10 cellular contexts compared by ENCODE assay signal in the genomic region with DNA sequence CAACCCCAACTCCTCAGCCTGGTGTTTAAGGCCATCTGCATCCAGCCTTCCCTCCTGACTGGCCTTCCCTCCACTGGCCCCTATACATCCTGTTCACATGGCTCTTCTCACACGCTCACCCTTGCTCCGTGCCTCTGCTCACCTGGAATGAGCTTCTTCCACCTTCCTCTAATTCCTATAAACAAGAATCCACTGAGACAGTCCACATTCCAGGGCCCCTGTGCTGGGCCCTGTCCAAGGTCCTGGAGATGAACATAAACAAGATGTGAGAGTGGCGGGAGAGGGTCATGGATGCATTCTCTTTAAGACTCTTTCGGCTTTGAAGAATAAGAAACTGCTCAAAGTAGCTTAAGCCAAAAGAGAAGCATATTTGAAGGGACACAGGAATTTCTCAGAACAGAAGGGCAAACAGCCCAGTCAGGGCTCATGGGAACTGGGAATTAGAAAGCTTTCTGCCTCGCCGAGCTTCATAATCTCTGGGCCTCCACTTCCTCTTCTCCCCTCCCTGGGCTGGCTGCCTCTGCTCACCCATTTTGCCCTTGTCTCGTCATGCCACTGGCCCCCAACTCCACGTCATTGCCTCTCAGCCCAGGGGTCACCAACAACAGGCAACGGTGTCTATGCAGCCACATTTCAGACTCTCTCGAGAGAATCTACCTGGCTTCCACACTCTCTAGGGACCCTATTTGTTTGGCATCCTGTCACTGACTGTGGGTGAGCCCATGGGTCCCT. TPM values are rescaled to one million over a fixed set of nuclear protein-coding genes. Genes with fewer than 3 reads are reported as not detected.
A peak's percentile ranks its signal among the peaks of the same experiment; 100 is the strongest.
DNase-seq lines count a peak whose midpoint lies in the region; ATAC-seq and TF ChIP-seq lines count a peak whose summit lies in the region.
"Had no signal": no experiment of that assay in that cellular context is flagged by ENCODE, and none has a peak within 500 bp of the region (broad histone marks: within the 10 kb centered on the region; RNA-seq: fewer than 3 reads in every experiment).

No MANE protein-coding gene starts in this region.

- H3K14ac ChIP-seq in H9 (ENCODE audit: insufficient read depth, low read length), result no peak overlapping the region

- TF ChIP-seq CTCF in H9 (conservative IDR thresholded peaks at IDR 0.05) (no peak), epithelial cell of esophagus (IDR thresholded peaks at IDR 0.05; ENCODE audit: insufficient read depth, low read depth, low read length, missing control alignments) (no peak), parathyroid adenoma (IDR thresholded peaks at IDR 0.05) (no peak)

- ATAC-seq in activated CD4-positive, CD25-positive, alpha-beta regulatory T cell treated with anti-CD3 and anti-CD28 coated beads, Interleukin-2, amount 50 U/mL, for 24 hours, result no peak

- H3K9ac ChIP-seq in H9 (ENCODE audit: extremely low read depth, insufficient read length, low read length) (no peak overlapping the region), parathyroid adenoma (no peak overlapping the region)

- H2AK5ac ChIP-seq in H9 (ENCODE audit: insufficient read length, low read length), result no peak overlapping the region

- H3K4me1 ChIP-seq in H9 (ENCODE audit: insufficient read depth, low read length), result no peaks in the 10 kb centered on the region
- H3K4me1 ChIP-seq in parathyroid adenoma, result peaks cover 5% of the 10 kb centered on the region
- H3K4me1 ChIP-seq: pancreas had no signal

- peaks cover 3% of the 10 kb centered on the region for H4K20me1 ChIP-seq in H9 (ENCODE audit: control insufficient read depth, insufficient read depth, insufficient read length)

- no peak overlapping the region for H2BK15ac ChIP-seq in H9 (ENCODE audit: low read depth, low read length)

- H2BK12ac ChIP-seq in H9 (ENCODE audit: insufficient read length, low read depth, low read length), result no peak overlapping the region

- no peak overlapping the region for H3K23ac ChIP-seq in H9 (ENCODE audit: insufficient read length, low read depth, low read length)

- H2BK5ac ChIP-seq in H9 (ENCODE audit: insufficient read length, low read length), result no peak overlapping the region

- H4K5ac ChIP-seq in H9 (ENCODE audit: insufficient read length, low read depth, low read length), result no peak overlapping the region

- no peak overlapping the region for H4K91ac ChIP-seq in H9 (ENCODE audit: insufficient read length, low read depth, low read length)

- peaks cover 30% of the 10 kb centered on the region for H3K27me3 Mint-ChIP-seq in H9 (ENCODE audit: low read depth)

- no peaks in the 10 kb centered on the region for H3K36me3 ChIP-seq in parathyroid adenoma (ENCODE audit: control insufficient read depth, insufficient read depth, low read length)
- H3K36me3 ChIP-seq: pancreas had no signal

- H3K27ac ChIP-seq in H9 (ENCODE audit: insufficient read length, low read depth, low read length) (no peak overlapping the region), parathyroid adenoma (no peak overlapping the region)
- H3K27ac ChIP-seq: pancreas had no signal

- no peaks in the 10 kb centered on the region; the same call in 1 of the 2 replicates for H3K27me3 ChIP-seq in H9 (ENCODE audit: insufficient read depth, low read length)
- H3K27me3 ChIP-seq in parathyroid adenoma (ENCODE audit: control insufficient read depth, insufficient read depth, low read length), result no peaks in the 10 kb centered on the region
- H3K27me3 ChIP-seq: pancreas had no signal

- H3K9me3 ChIP-seq in H9 (ENCODE audit: control insufficient read depth, low read depth, low read length) (no peaks in the 10 kb centered on the region), parathyroid adenoma (ENCODE audit: control insufficient read depth, low read length) (no peaks in the 10 kb centered on the region)
- H3K9me3 ChIP-seq: pancreas had no signal

- peak overlapping the region in 1 of 3 experiments; percentile 0; a peak in 1 of 7 replicates for H3K27ac Mint-ChIP-seq in H9

- H3K4me2 ChIP-seq in H9 (ENCODE audit: insufficient read depth, insufficient read length, low read length) (no peak overlapping the region), parathyroid adenoma (ENCODE audit: low read length) (no peak overlapping the region)

- H2BK20ac ChIP-seq in H9 (ENCODE audit: low read depth, low read length, poor library complexity, severe bottlenecking), result no peak overlapping the region

- H3K4me1 Mint-ChIP-seq in H9, result peaks cover 0 to 7% of the 10 kb centered on the region in 2 experiments; a peak in 3 of 4 replicates

- H3T11ph ChIP-seq in H9 (ENCODE audit: low read length), result no peak overlapping the region

- no peaks in the 10 kb centered on the region for H3K23me2 ChIP-seq in H9 (ENCODE audit: insufficient read length, low read depth, low read length, poor library complexity, severe bottlenecking)

- H3K36me3 Mint-ChIP-seq in H9 (ENCODE audit: insufficient read depth in 1 of 3, low read depth in 3 of 3), result no peaks in the 10 kb centered on the region

- H3K79me1 ChIP-seq in H9 (ENCODE audit: insufficient read depth, low read depth, low read length, poor library complexity, severe bottlenecking), result no peaks in the 10 kb centered on the region

- DNase-seq in H9 (peak; percentile 79), RKO (ENCODE audit: low spot score) (peak; percentile 32), epithelial cell of esophagus (ENCODE audit: low read depth) (peak; percentile 56), SKM-1 (lab: John Stamatoyannopoulos, UW; ENCODE audit: unreplicated experiment) (no peak), DMS114 treated with DMSO at 0.1 percent for 48 hours (lab: John Stamatoyannopoulos, UW; ENCODE audit: unreplicated experiment) (no peak)
- DNase-seq: pancreas, T-helper 1 cell had no signal

- H2AFZ ChIP-seq in H9 (ENCODE audit: low read length) (no peak overlapping the region), parathyroid adenoma (peak overlapping the region; percentile 68)

- no peak overlapping the region for H3K56ac ChIP-seq in H9 (ENCODE audit: insufficient read length, low read depth, low read length)

- WGBS in H9 (ENCODE audit: extremely low coverage, insufficient read length, low lambda C conversion rate), result no CpG with 5 or more reads among the region's 10 CpGs

- H3K79me2 ChIP-seq in H9 (ENCODE audit: insufficient read depth, low read length) (no peaks in the 10 kb centered on the region), parathyroid adenoma (no peaks in the 10 kb centered on the region)

- H3K4me3 Mint-ChIP-seq in H9, result no peak overlapping the region

- H3K4me3 ChIP-seq in epithelial cell of esophagus (ENCODE audit: low read length), result no peak overlapping the region
- H3K4me3 ChIP-seq in parathyroid adenoma (ENCODE audit: low read depth, low read length), result no peak overlapping the region
- H3K4me3 ChIP-seq: pancreas had no signal

- H3K18ac ChIP-seq in H9 (ENCODE audit: insufficient read length, low read depth, low read length), result no peak overlapping the region

- peaks cover 0 to 6% of the 10 kb centered on the region in 2 experiments; a peak in 2 of 5 replicates for H3K9me3 Mint-ChIP-seq in H9

- no peak overlapping the region for H4K8ac ChIP-seq in H9 (replicated peaks; ENCODE audit: insufficient read length, low read depth, low read length)

- no peak overlapping the region for H3K4ac ChIP-seq in H9 (ENCODE audit: low read depth, low read length)

- H2BK120ac ChIP-seq in H9 (ENCODE audit: low read depth, low read length, poor library complexity, severe bottlenecking), result no peak overlapping the region

RNA-seq across cellular contexts. Expression of a gene that starts 13.5 kb away (rescaled TPM):
- total RNA-seq in H9 (2021), result not detected in 2 replicates
- total RNA-seq: HT1080, pancreas had no signal

RNA-seq across cellular contexts. Expression of a gene that starts 36.2 kb away (rescaled TPM):
- 1.3 and 1.6 TPM in 2 replicates for total RNA-seq in H9 (2021)

Comparison
In these comparisons a context has a peak if more than half of its experiments do, and no peak if none do; other contexts are left out.
1. DNase-seq: peak in H9 (single experiment), RKO (single experiment) and epithelial cell of esophagus (single experiment); none in SKM-1 (single experiment) and DMS114 treated with DMSO at 0.1 percent for 48 hours (single experiment).